In genomic region chr6:30654798-30655742, GRCh38 we compare ENCODE assay signal across 1 cellular context.
TF ChIP-seq lines count a peak whose summit lies in the region.

No MANE protein-coding gene starts in this region.

TF ChIP-seq in HepG2, 621 proteins besides CTCF, POLR2A, EP300 and RAD21 (continued from another document and continues in another):
- TF ChIP-seq, protein P1, sequence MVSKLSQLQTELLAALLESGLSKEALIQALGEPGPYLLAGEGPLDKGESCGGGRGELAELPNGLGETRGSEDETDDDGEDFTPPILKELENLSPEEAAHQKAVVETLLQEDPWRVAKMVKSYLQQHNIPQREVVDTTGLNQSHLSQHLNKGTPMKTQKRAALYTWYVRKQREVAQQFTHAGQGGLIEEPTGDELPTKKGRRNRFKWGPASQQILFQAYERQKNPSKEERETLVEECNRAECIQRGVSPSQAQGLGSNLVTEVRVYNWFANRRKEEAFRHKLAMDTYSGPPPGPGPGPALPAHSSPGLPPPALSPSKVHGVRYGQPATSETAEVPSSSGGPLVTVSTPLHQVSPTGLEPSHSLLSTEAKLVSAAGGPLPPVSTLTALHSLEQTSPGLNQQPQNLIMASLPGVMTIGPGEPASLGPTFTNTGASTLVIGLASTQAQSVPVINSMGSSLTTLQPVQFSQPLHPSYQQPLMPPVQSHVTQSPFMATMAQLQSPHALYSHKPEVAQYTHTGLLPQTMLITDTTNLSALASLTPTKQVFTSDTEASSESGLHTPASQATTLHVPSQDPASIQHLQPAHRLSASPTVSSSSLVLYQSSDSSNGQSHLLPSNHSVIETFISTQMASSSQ (IDR thresholded peaks at IDR 0.05; ENCODE audit: low read depth) = 0 out of 2 replicates have a peak, but pooled peaks have one; percentile 43
- TF ChIP-seq, protein P1 (CRISPR knock-in tag; IDR thresholded peaks at IDR 0.05; ENCODE audit: borderline replicate concordance) = peak; percentile 61; the same call in 1 of the 2 replicates
- TF ChIP-seq, protein P2, sequence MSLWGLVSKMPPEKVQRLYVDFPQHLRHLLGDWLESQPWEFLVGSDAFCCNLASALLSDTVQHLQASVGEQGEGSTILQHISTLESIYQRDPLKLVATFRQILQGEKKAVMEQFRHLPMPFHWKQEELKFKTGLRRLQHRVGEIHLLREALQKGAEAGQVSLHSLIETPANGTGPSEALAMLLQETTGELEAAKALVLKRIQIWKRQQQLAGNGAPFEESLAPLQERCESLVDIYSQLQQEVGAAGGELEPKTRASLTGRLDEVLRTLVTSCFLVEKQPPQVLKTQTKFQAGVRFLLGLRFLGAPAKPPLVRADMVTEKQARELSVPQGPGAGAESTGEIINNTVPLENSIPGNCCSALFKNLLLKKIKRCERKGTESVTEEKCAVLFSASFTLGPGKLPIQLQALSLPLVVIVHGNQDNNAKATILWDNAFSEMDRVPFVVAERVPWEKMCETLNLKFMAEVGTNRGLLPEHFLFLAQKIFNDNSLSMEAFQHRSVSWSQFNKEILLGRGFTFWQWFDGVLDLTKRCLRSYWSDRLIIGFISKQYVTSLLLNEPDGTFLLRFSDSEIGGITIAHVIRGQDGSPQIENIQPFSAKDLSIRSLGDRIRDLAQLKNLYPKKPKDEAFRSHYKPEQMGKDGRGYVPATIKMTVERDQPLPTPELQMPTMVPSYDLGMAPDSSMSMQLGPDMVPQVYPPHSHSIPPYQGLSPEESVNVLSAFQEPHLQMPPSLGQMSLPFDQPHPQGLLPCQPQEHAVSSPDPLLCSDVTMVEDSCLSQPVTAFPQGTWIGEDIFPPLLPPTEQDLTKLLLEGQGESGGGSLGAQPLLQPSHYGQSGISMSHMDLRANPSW (CRISPR knock-in tag; IDR thresholded peaks at IDR 0.05; ENCODE audit: borderline replicate concordance) = peak; percentile 64; the same call in 1 of the 2 replicates
- TF ChIP-seq ZNF503 (CRISPR knock-in tag; IDR thresholded peaks at IDR 0.05) (peak; percentile 57; the same call in 1 of the 2 replicates), TEAD3 (CRISPR knock-in tag; optimal IDR thresholded peaks at IDR 0.05; ENCODE audit: borderline replicate concordance) (peak; percentile 78), ZHX2 (IDR thresholded peaks at IDR 0.05; ENCODE audit: low read depth) (peak; percentile 86), ZHX2 (CRISPR knock-in tag; IDR thresholded peaks at IDR 0.05; ENCODE audit: borderline replicate concordance) (no peak), PTBP1 (IDR thresholded peaks at IDR 0.05; ENCODE audit: low read depth, low read length, poor library complexity, severe bottlenecking) (no peak), ZBED4 (CRISPR knock-in tag; IDR thresholded peaks at IDR 0.05; ENCODE audit: borderline replicate concordance) (peak; percentile 96), ZNF367 (CRISPR knock-in tag; IDR thresholded peaks at IDR 0.05; ENCODE audit: borderline replicate concordance) (no peak), ZNF816 (CRISPR knock-in tag; IDR thresholded peaks at IDR 0.05; ENCODE audit: borderline replicate concordance) (no peak), KDM5A (IDR thresholded peaks at IDR 0.05; ENCODE audit: borderline replicate concordance, low read length) (no peak; the same call in 1 of the 2 replicates), ZNF430 (CRISPR knock-in tag; IDR thresholded peaks at IDR 0.05) (peak; percentile 81; the same call in 1 of the 2 replicates), ZKSCAN5 (CRISPR knock-in tag; IDR thresholded peaks at IDR 0.05) (no peak), ZNF777 (CRISPR knock-in tag; IDR thresholded peaks at IDR 0.05) (no peak), ZSCAN29 (CRISPR knock-in tag; conservative IDR thresholded peaks at IDR 0.05) (peak; percentile 97), ZNF264 (CRISPR knock-in tag; IDR thresholded peaks at IDR 0.05) (peak; percentile 90; the same call in 1 of the 2 replicates), HNRNPL (IDR thresholded peaks at IDR 0.05; ENCODE audit: low read depth, low read length) (no peak), ZNF850 (CRISPR knock-in tag; conservative IDR thresholded peaks at IDR 0.05) (no peak), TCF12 (IDR thresholded peaks at IDR 0.05) (no peak), TCF12 (CRISPR knock-in tag; IDR thresholded peaks at IDR 0.05) (no peak), ZNF12 (CRISPR knock-in tag; IDR thresholded peaks at IDR 0.05) (0 out of 2 replicates have a peak, but pooled peaks have one; percentile 51)
- TF ChIP-seq, protein P3, sequence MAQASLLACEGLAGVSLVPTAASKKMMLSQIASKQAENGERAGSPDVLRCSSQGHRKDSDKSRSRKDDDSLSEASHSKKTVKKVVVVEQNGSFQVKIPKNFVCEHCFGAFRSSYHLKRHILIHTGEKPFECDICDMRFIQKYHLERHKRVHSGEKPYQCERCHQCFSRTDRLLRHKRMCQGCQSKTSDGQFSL (CRISPR knock-in tag; IDR thresholded peaks at IDR 0.05) = no peak
- TF ChIP-seq, protein P4, sequence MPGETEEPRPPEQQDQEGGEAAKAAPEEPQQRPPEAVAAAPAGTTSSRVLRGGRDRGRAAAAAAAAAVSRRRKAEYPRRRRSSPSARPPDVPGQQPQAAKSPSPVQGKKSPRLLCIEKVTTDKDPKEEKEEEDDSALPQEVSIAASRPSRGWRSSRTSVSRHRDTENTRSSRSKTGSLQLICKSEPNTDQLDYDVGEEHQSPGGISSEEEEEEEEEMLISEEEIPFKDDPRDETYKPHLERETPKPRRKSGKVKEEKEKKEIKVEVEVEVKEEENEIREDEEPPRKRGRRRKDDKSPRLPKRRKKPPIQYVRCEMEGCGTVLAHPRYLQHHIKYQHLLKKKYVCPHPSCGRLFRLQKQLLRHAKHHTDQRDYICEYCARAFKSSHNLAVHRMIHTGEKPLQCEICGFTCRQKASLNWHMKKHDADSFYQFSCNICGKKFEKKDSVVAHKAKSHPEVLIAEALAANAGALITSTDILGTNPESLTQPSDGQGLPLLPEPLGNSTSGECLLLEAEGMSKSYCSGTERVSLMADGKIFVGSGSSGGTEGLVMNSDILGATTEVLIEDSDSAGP (CRISPR knock-in tag; IDR thresholded peaks at IDR 0.05; ENCODE audit: borderline replicate concordance) = peak; percentile 70
- TF ChIP-seq, protein P5, sequence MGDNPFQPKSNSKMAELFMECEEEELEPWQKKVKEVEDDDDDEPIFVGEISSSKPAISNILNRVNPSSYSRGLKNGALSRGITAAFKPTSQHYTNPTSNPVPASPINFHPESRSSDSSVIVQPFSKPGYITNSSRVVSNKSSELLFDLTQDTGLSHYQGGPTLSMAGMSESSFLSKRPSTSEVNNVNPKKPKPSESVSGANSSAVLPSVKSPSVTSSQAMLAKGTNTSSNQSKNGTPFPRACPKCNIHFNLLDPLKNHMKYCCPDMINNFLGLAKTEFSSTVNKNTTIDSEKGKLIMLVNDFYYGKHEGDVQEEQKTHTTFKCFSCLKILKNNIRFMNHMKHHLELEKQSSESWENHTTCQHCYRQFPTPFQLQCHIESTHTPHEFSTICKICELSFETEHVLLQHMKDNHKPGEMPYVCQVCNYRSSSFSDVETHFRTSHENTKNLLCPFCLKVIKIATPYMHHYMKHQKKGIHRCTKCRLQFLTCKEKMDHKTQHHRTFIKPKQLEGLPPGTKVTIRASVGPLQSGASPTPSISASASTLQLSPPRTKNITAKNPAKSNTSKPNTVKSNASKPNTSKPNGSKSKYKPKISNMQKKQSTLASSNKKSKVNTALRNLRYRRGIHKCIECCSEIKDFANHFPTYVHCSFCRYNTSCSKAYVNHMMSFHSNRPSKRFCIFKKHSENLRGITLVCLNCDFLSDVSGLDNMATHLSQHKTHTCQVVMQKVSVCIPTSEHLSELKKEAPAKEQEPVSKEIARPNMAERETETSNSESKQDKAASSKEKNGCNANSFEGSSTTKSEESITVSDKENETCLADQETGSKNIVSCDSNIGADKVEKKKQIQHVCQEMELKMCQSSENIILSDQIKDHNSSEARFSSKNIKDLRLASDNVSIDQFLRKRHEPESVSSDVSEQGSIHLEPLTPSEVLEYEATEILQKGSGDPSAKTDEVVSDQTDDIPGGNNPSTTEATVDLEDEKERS (CRISPR knock-in tag; IDR thresholded peaks at IDR 0.05) = peak; percentile 25; the same call in 1 of the 2 replicates
